Comparison of ENCODE assay signal across 8 cellular contexts in genomic region chr1:2586154-2587070, GRCh38. TPM values are rescaled to one million over a fixed set of nuclear protein-coding genes. Genes with fewer than 3 reads are reported as not detected.
DNase-seq lines count a peak whose midpoint lies in the region; ATAC-seq and TF ChIP-seq lines count a peak whose summit lies in the region.

TSS of gene PRXL2B (plus strand) at chr1:2586777. CDS start at chr1:2586886, 109 bp downstream.

- H3K4me1 Mint-ChIP-seq in T-helper 1 cell treated with Interleukin-12 subunit alpha and Interleukin-12 subunit beta and Interleukin-4 antibody, amounts not matched to agents 30 μg/mL and 1 μg/mL, for 36 hours (ENCODE audit: low read depth): peaks cover 28% of the 10 kb centered on the region
- peaks cover 8% of the 10 kb centered on the region for H3K4me1 Mint-ChIP-seq in type B pancreatic cell (ENCODE audit: unreplicated experiment)

- no peaks in the 10 kb centered on the region for H3K27me3 ChIP-seq in heart left ventricle

- H3K9me3 ChIP-seq in heart left ventricle: no peaks in the 10 kb centered on the region

- ATAC-seq in HG02870 (IDR thresholded peaks at IDR 0.05; ENCODE audit: unreplicated experiment) (peak; percentile 70), heart left ventricle (peak; percentile 93 to 96 (median 94))

- peak; percentile 63 to 95 for TF ChIP-seq POLR2A in heart left ventricle (IDR thresholded peaks at IDR 0.05)

- no peaks in the 10 kb centered on the region for H3K27me3 Mint-ChIP-seq in T-helper 1 cell treated with Interleukin-12 subunit alpha and Interleukin-12 subunit beta and Interleukin-4 antibody, amounts not matched to agents 30 μg/mL and 1 μg/mL, for 36 hours (ENCODE audit: low read depth)
- H3K27me3 Mint-ChIP-seq in type B pancreatic cell: peaks cover 3% of the 10 kb centered on the region

- H3K36me3 Mint-ChIP-seq in T-helper 1 cell treated with Interleukin-12 subunit alpha and Interleukin-12 subunit beta and Interleukin-4 antibody, amounts not matched to agents 30 μg/mL and 1 μg/mL, for 36 hours (ENCODE audit: low read depth): peaks cover 10% of the 10 kb centered on the region
- H3K36me3 Mint-ChIP-seq in type B pancreatic cell: no peaks in the 10 kb centered on the region

- in situ Hi-C loops in GM13977 (cut with MboI; ENCODE audit: low pct_unique_long_range_greater_than_20kb, low sequenced_read_pairs, unreplicated experiment): no loop called here

- H3K27ac Mint-ChIP-seq in T-helper 1 cell treated with Interleukin-12 subunit alpha and Interleukin-12 subunit beta and Interleukin-4 antibody, amounts not matched to agents 30 μg/mL and 1 μg/mL, for 36 hours: peak within 1 kb of the TSS; percentile 95
- peak within 1 kb of the TSS; percentile 74 for H3K27ac Mint-ChIP-seq in type B pancreatic cell

- peak within 1 kb of the TSS; percentile 64 to 96 (median 84) for H3K4me3 ChIP-seq in heart left ventricle

- H3K27ac ChIP-seq in heart left ventricle: peak within 1 kb of the TSS; percentile 91 to 100 (median 98)

- intact Hi-C loops in heart left ventricle (cut with DNase I): loop anchor here in 7 of 10 donors (1.0 to 10.0 kb wide), 10 partner anchors 38 to 174 kb away; partner anchors contain the start of genes PANK4 (in 2 of the 7), PEX10 (in 2 of the 7) and MMEL1 (in 1 of the 7)

- H3K36me3 ChIP-seq in heart left ventricle: peaks cover 0 to 13% (median 0%) of the 10 kb centered on the region in 9 donors

- WGBS in heart left ventricle, 4 donors: 0 to 1% (median 1%) methylated on average over 21 to 107 of the region's 107 CpGs

- TF ChIP-seq CTCF in GM13977 (IDR thresholded peaks at IDR 0.05; ENCODE audit: extremely low read depth, insufficient read depth, missing control alignments) (no peak), heart left ventricle (IDR thresholded peaks at IDR 0.05) (no peak), type B pancreatic cell (conservative IDR thresholded peaks at IDR 0.05) (no peak)

- peak within 1 kb of the TSS; percentile 87 for H3K4me3 Mint-ChIP-seq in T-helper 1 cell treated with Interleukin-12 subunit alpha and Interleukin-12 subunit beta and Interleukin-4 antibody, amounts not matched to agents 30 μg/mL and 1 μg/mL, for 36 hours
- peak within 1 kb of the TSS; percentile 90 for H3K4me3 Mint-ChIP-seq in type B pancreatic cell

- no peaks in the 10 kb centered on the region for H3K9me3 Mint-ChIP-seq in T-helper 1 cell treated with Interleukin-12 subunit alpha and Interleukin-12 subunit beta and Interleukin-4 antibody, amounts not matched to agents 30 μg/mL and 1 μg/mL, for 36 hours
- peaks cover 3% of the 10 kb centered on the region for H3K9me3 Mint-ChIP-seq in type B pancreatic cell

- peak; percentile 100 for DNase-seq in GM13977 (ENCODE audit: low spot score)
- peak; percentile 75 for DNase-seq in NCI-H146 treated with DMSO at 0.1 percent for 48 hours (lab: John Stamatoyannopoulos, UW; ENCODE audit: unreplicated experiment)
- DNase-seq in amniotic epithelial cell (ENCODE audit: low read depth): peak; percentile 98
- DNase-seq in heart left ventricle: peak; percentile 99 to 100 (median 100)
- DNase-seq in pons (ENCODE audit: low spot score): peak; percentile 99
- peak; percentile 100 for DNase-seq in type B pancreatic cell (ENCODE audit: extremely low spot score, unreplicated experiment)

- peaks cover 3 to 38% (median 18%) of the 10 kb centered on the region in 12 donors for H3K4me1 ChIP-seq in heart left ventricle

RNA-seq across cellular contexts. Expression of gene PRXL2B, which starts in this region (rescaled TPM):
- total RNA-seq in heart left ventricle: 10 to 100 TPM in 2 of 9 donors, 1 to 10 TPM in 7; 5.1 to 13.9 (median 7.2) TPM
- polyA plus RNA-seq in heart left ventricle: 1 to 10 TPM; 8.6 to 9.2 TPM
- total RNA-seq in type B pancreatic cell (ENCODE audit: low replicate concordance): 33.7 and 40.3 TPM in 2 replicates

Comparison
In these comparisons a context has a peak if more than half of its experiments do, and no peak if none do; other contexts are left out.
1. Peak in every context shown above with its lines: DNase-seq, ATAC-seq, H3K4me3 ChIP-seq and H3K27ac ChIP-seq.